In the genomic region with DNA sequence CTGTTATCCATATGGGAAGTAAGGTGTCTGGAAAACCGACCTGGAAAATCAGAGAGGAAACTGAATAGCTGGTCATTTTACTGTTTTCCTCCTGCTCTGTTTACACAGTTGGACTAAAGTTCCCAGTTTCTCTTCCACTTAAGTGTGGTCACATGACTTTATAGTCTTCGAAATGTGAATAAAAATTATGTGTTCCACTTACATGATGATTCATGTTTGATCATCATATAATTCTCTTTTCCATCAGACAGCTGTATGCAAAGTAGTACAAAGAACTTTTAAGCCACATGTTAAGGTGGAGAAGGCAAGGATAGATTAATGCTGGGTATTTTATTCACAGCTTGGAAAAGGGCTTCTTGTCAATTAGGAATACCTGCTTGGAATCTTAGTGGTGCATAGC, we compare ENCODE assay signal across 12 cellular contexts.
"Had no signal": no experiment of that assay in that cellular context is flagged by ENCODE, and none has a peak within 500 bp of the region (broad histone marks: within the 10 kb centered on the region; RNA-seq: fewer than 3 reads in every experiment).

No MANE protein-coding gene starts in this region.

- H3K27ac ChIP-seq: adrenal gland, colonic mucosa, parathyroid adenoma, upper lobe of left lung had no signal

- H3K4me1 ChIP-seq: adrenal gland, colonic mucosa, parathyroid adenoma, upper lobe of left lung had no signal

- DNase-seq: activated naive CD4-positive, alpha-beta T cell treated with anti-CD3 and anti-CD28 coated beads, Interleukin-2, amount 50 U/mL, for 16 hours; activated T-cell treated with anti-CD3 and anti-CD28 coated beads, Interleukin-2, amount 50 U/mL, for 1 hour; adrenal gland; colonic mucosa; immature natural killer cell; left cardiac atrium; naive thymus-derived CD4-positive, alpha-beta T cell; stimulated activated CD4-positive, alpha-beta T cell treated with anti-CD3 and anti-CD28 coated beads, Interleukin-15, amount 100 ng/mL, for 24 hours; stimulated activated CD4-positive, alpha-beta T cell treated with anti-CD3 and anti-CD28 coated beads, Interleukin-4, amount 100 ng/mL, for 24 hours; upper lobe of left lung had no signal

- H3K27me3 ChIP-seq: adrenal gland, colonic mucosa, upper lobe of left lung had no signal

- H3K36me3 ChIP-seq: adrenal gland, colonic mucosa, upper lobe of left lung had no signal

- H2AFZ ChIP-seq: parathyroid adenoma had no signal

- H3K9me3 ChIP-seq: adrenal gland, colonic mucosa, upper lobe of left lung had no signal

- H3K4me3 ChIP-seq: adrenal gland, colonic mucosa, lung, upper lobe of left lung had no signal

- H3K79me2 ChIP-seq: parathyroid adenoma had no signal

- H3K9ac ChIP-seq: parathyroid adenoma had no signal
